ENCODE assay signal across 18 cellular contexts in genomic region chr15:101027273-101027901, GRCh38.
DNase-seq lines count a peak whose midpoint lies in the region; ATAC-seq lines count a peak whose summit lies in the region.
"Had no signal": no experiment of that assay in that cellular context is flagged by ENCODE, and none has a peak within 500 bp of the region (broad histone marks: within the 10 kb centered on the region; RNA-seq: fewer than 3 reads in every experiment).

No MANE protein-coding gene starts in this region.

- DNase-seq in DMS79 treated with DMSO at 0.1 percent for 48 hours (lab: John Stamatoyannopoulos, UW) (peak; percentile 2), DMS79 (lab: John Stamatoyannopoulos, UW) (no peak), NCI-H69 (lab: John Stamatoyannopoulos, UW) (peak; percentile 29), sciatic nerve (ENCODE audit: low spot score) (peak; percentile 62), C1 segment of cervical spinal cord (lab: John Stamatoyannopoulos, UW) (no peak)
- no peak for DNase-seq in activated CD4-positive, CD25-positive, alpha-beta regulatory T cell treated with anti-CD3 and anti-CD28 coated beads, Interleukin-2, amount 50 U/mL, for 72 hours
- DNase-seq: 8988T; activated naive CD8-positive, alpha-beta T cell treated with anti-CD3 and anti-CD28 coated beads, Interleukin-2, amount 50 U/mL, for 24 hours; activated T-cell treated with anti-CD3 and anti-CD28 coated beads, Interleukin-2, amount 50 U/mL, for 72 hours; CD4-positive, alpha-beta memory T cell; erythroblast; GF-D8; kidney glomerular epithelial cell; NCI-H2107; stimulated activated CD4-positive, alpha-beta T cell treated with anti-CD3 and anti-CD28 coated beads, Interleukin-4, amount 100 ng/mL, for 24 hours had no signal

- ATAC-seq in esophagus mucosa (peak; percentile 77), sciatic nerve (no peak), HG03457 (IDR thresholded peaks at IDR 0.05; ENCODE audit: unreplicated experiment) (no peak)
- ATAC-seq: activated naive CD8-positive, alpha-beta T cell treated with anti-CD3 and anti-CD28 coated beads, Interleukin-2, amount 50 U/mL, for 24 hours; activated T-cell treated with anti-CD3 and anti-CD28 coated beads, Interleukin-2, amount 50 U/mL, for 72 hours; naive thymus-derived CD4-positive, alpha-beta T cell had no signal

- intact Hi-C loops in sciatic nerve (cut with DNase I) = no loop called here

Comparison
In these comparisons a context has a peak if more than half of its experiments do, and no peak if none do; other contexts are left out.
1. DNase-seq: peak in DMS79 treated with DMSO at 0.1 percent for 48 hours (single experiment), NCI-H69 (single experiment) and sciatic nerve (single experiment); none in DMS79 (single experiment), activated CD4-positive, CD25-positive, alpha-beta regulatory T cell treated with anti-CD3 and anti-CD28 coated beads, Interleukin-2, amount 50 U/mL, for 72 hours (single experiment) and C1 segment of cervical spinal cord (0 of 14).